ENCODE assay signal across 2 cellular contexts in the genomic region with DNA sequence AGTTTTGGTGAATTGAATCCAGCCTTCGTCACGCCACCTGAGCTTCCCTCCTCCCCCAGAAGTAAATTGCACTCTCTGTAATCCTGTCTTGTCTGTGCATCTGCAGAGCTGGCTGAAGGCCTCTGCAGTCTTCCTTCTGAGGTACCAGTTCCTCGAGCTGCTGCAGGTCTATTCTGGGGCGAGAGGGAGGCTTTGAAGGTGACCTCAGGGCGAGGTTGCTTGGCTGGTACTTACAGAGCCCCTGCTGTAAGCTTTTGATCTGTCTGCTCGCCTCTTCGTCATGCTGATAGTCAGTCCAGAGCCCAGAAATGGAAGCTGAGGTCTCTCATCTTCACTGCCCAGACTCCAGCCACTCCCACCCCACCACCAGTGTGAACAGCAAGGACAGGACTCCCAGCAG.
TF ChIP-seq lines count a peak whose summit lies in the region.

No MANE protein-coding gene starts in this region.

TF ChIP-seq in HepG2, 621 proteins besides CTCF, POLR2A, EP300 and RAD21 (continued from another document):
- TF ChIP-seq ZNF646 (CRISPR knock-in tag; IDR thresholded peaks at IDR 0.05) = no peak
- no peak for TF ChIP-seq RCOR2 (CRISPR knock-in tag; IDR thresholded peaks at IDR 0.05)
- TF ChIP-seq ZNF7 (CRISPR knock-in tag; IDR thresholded peaks at IDR 0.05) = no peak
- no peak for TF ChIP-seq TP53 (CRISPR knock-in tag; conservative IDR thresholded peaks at IDR 0.05)
- no peak for TF ChIP-seq NFIC (IDR thresholded peaks at IDR 0.05; ENCODE audit: low read length)
- TF ChIP-seq ELK4 (CRISPR knock-in tag; IDR thresholded peaks at IDR 0.05; ENCODE audit: borderline replicate concordance) = no peak
- TF ChIP-seq, protein P1, sequence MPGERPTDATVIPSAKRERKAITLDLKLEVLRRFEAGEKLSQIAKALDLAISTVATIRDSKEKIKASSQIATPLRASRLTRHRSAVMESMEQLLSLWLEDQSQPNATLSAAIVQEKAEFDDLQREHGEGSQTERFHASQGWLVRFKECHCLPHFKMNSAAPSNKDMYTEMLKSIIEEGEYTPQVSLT (CRISPR knock-in tag; IDR thresholded peaks at IDR 0.05; ENCODE audit: borderline replicate concordance, low read depth) = no peak
- TF ChIP-seq, protein P2, sequence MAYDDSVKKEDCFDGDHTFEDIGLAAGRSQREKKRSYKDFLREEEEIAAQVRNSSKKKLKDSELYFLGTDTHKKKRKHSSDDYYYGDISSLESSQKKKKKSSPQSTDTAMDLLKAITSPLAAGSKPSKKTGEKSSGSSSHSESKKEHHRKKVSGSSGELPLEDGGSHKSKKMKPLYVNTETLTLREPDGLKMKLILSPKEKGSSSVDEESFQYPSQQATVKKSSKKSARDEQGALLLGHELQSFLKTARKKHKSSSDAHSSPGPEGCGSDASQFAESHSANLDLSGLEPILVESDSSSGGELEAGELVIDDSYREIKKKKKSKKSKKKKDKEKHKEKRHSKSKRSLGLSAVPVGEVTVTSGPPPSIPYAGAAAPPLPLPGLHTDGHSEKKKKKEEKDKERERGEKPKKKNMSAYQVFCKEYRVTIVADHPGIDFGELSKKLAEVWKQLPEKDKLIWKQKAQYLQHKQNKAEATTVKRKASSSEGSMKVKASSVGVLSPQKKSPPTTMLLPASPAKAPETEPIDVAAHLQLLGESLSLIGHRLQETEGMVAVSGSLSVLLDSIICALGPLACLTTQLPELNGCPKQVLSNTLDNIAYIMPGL (CRISPR knock-in tag; IDR thresholded peaks at IDR 0.05; ENCODE audit: borderline replicate concordance in 1 of 2, low read depth in 1 of 2) = no peak
- no peak for TF ChIP-seq MIXL1 (CRISPR knock-in tag; IDR thresholded peaks at IDR 0.05)
- TF ChIP-seq ATM (IDR thresholded peaks at IDR 0.05; ENCODE audit: borderline replicate concordance) = no peak
- TF ChIP-seq ZNF614 (CRISPR knock-in tag; IDR thresholded peaks at IDR 0.05; ENCODE audit: borderline replicate concordance) = no peak

TF ChIP-seq in GM23338, 12 proteins besides CTCF, POLR2A, EP300 and RAD21 (continued from another document):
- TF ChIP-seq ZNF462 (CRISPR knock-in tag; IDR thresholded peaks at IDR 0.05) (no peak), POLR2AphosphoS5 (IDR thresholded peaks at IDR 0.05; ENCODE audit: low read depth) (no peak)
